1 cellular context compared by ENCODE assay signal in genomic region chr20:38581013-38581412, GRCh38.
TF ChIP-seq lines count a peak whose summit lies in the region.

Gene ADIG (plus strand): TSS chr20:38581197. CDS start chr20:38581251, 54 bp downstream.

TF ChIP-seq in HepG2, 621 proteins besides CTCF, POLR2A, EP300 and RAD21 (continued from another document and continues in another):
- TF ChIP-seq ZNF513 (CRISPR knock-in tag; conservative IDR thresholded peaks at IDR 0.05) (no peak), ASH2L (IDR thresholded peaks at IDR 0.05; ENCODE audit: insufficient read length, low read depth, low read length) (no peak), ZNF142 (CRISPR knock-in tag; IDR thresholded peaks at IDR 0.05) (no peak), HIC2 (CRISPR knock-in tag; IDR thresholded peaks at IDR 0.05; ENCODE audit: low read depth) (peak; percentile 56; the same call in 1 of the 2 replicates), ATF7 (IDR thresholded peaks at IDR 0.05) (no peak), ATF7 (CRISPR knock-in tag; IDR thresholded peaks at IDR 0.05) (no peak), CBX5 (CRISPR knock-in tag; IDR thresholded peaks at IDR 0.05; ENCODE audit: borderline replicate concordance) (no peak), SIX4 (CRISPR knock-in tag; IDR thresholded peaks at IDR 0.05) (no peak), ZBTB33 (CRISPR knock-in tag; IDR thresholded peaks at IDR 0.05) (peak; percentile 92), HNRNPLL (IDR thresholded peaks at IDR 0.05; ENCODE audit: low read depth, low read length, poor library complexity, severe bottlenecking) (peak; percentile 17), ZBTB26 (CRISPR knock-in tag; IDR thresholded peaks at IDR 0.05; ENCODE audit: borderline replicate concordance) (no peak), THRA (CRISPR knock-in tag; IDR thresholded peaks at IDR 0.05; ENCODE audit: borderline replicate concordance) (no peak), ZNF12 (CRISPR knock-in tag; IDR thresholded peaks at IDR 0.05) (no peak), TERF1 (CRISPR knock-in tag; IDR thresholded peaks at IDR 0.05) (0 out of 2 replicates have a peak, but pooled peaks have one; percentile 82), SMARCE1 (IDR thresholded peaks at IDR 0.05; ENCODE audit: borderline replicate concordance) (no peak), ZFYVE20 (CRISPR knock-in tag; IDR thresholded peaks at IDR 0.05; ENCODE audit: borderline replicate concordance, low read depth) (no peak), BRD4 (CRISPR knock-in tag; IDR thresholded peaks at IDR 0.05) (no peak), TRIM22 (IDR thresholded peaks at IDR 0.05) (no peak), ZSCAN30 (CRISPR knock-in tag; IDR thresholded peaks at IDR 0.05) (no peak), ZNF121 (CRISPR knock-in tag; IDR thresholded peaks at IDR 0.05) (0 out of 2 replicates have a peak, but pooled peaks have one; percentile 46), ZNF235 (CRISPR knock-in tag; IDR thresholded peaks at IDR 0.05; ENCODE audit: borderline replicate concordance) (no peak), ZNF615 (CRISPR knock-in tag; IDR thresholded peaks at IDR 0.05; ENCODE audit: borderline replicate concordance) (no peak), ZNF292 (CRISPR knock-in tag; IDR thresholded peaks at IDR 0.05; ENCODE audit: borderline replicate concordance, low read depth) (no peak), JDP2 (CRISPR knock-in tag; IDR thresholded peaks at IDR 0.05; ENCODE audit: borderline replicate concordance) (no peak), ZNF460 (CRISPR knock-in tag; IDR thresholded peaks at IDR 0.05; ENCODE audit: borderline replicate concordance) (no peak), ZBTB21 (CRISPR knock-in tag; IDR thresholded peaks at IDR 0.05) (peak; percentile 86), PITX1 (CRISPR knock-in tag; IDR thresholded peaks at IDR 0.05) (0 out of 2 replicates have a peak, but pooled peaks have one; percentile 4), TRAFD1 (CRISPR knock-in tag; IDR thresholded peaks at IDR 0.05; ENCODE audit: borderline replicate concordance) (no peak), PHF5A (CRISPR knock-in tag; IDR thresholded peaks at IDR 0.05; ENCODE audit: low read depth, unreplicated experiment) (no peak), SRSF9 (IDR thresholded peaks at IDR 0.05; ENCODE audit: borderline replicate concordance, insufficient read depth, low read depth, low read length, poor library complexity, severe bottlenecking) (no peak), MED13 (CRISPR knock-in tag; IDR thresholded peaks at IDR 0.05) (no peak), RCOR2 (CRISPR knock-in tag; IDR thresholded peaks at IDR 0.05) (no peak), PAF1 (CRISPR knock-in tag; IDR thresholded peaks at IDR 0.05) (no peak), ZNF768 (CRISPR knock-in tag; IDR thresholded peaks at IDR 0.05) (no peak), ZNF772 (CRISPR knock-in tag; IDR thresholded peaks at IDR 0.05) (no peak)
